In genomic region chr3:151412989-151413388, GRCh38 we compare ENCODE assay signal across 24 cellular contexts. TPM values are rescaled to one million over a fixed set of nuclear protein-coding genes. Genes with fewer than 3 reads are reported as not detected.
DNase-seq lines count a peak whose midpoint lies in the region; ATAC-seq and TF ChIP-seq lines count a peak whose summit lies in the region.
"Had no signal": no experiment of that assay in that cellular context is flagged by ENCODE, and none has a peak within 500 bp of the region (broad histone marks: within the 10 kb centered on the region; RNA-seq: fewer than 3 reads in every experiment).

No MANE protein-coding gene starts in this region.

- DNase-seq in BE2C (no peak), GM23338 (ENCODE audit: low spot score) (peak; percentile 70), RWPE2 (ENCODE audit: low spot score) (no peak), fibroblast of mammary gland (ENCODE audit: low read depth) (no peak), NCI-H2171 (lab: John Stamatoyannopoulos, UW) (no peak), hepatic stellate cell (ENCODE audit: low spot score) (no peak)
- DNase-seq: activated CD4-positive, alpha-beta T cell treated with anti-CD3 and anti-CD28 coated beads for 36 hours; CD4-positive, CD25-positive, alpha-beta regulatory T cell; DMS79 treated with DMSO at 0.1 percent for 48 hours; glutamatergic neuron; GM23248; immature natural killer cell; MG63; NCI-H1436 treated with DMSO at 0.1 percent for 48 hours; NCI-H2171 treated with DMSO at 0.1 percent for 48 hours; NCI-H748 treated with DMSO at 0.1 percent for 48 hours; occipital lobe; T1000 had no signal

- H3F3A ChIP-seq in GM23338 (replicated peaks; ENCODE audit: low read depth): no peaks in the 10 kb centered on the region

- peaks cover 14% of the 10 kb centered on the region; the same call in 2 of the 3 replicates for H3K36me3 Mint-ChIP-seq in GM23338 (ENCODE audit: low read depth)
- H3K36me3 Mint-ChIP-seq: CD4-positive, CD25-positive, alpha-beta regulatory T cell; immature natural killer cell had no signal

- ATAC-seq in GM23338 (peak; percentile 90), RWPE2 (ENCODE audit: low read depth) (no peak), HG03045 (IDR thresholded peaks at IDR 0.05; ENCODE audit: unreplicated experiment) (no peak), HG03135 (IDR thresholded peaks at IDR 0.05; ENCODE audit: unreplicated experiment) (no peak)
- ATAC-seq: activated CD4-positive, alpha-beta T cell treated with anti-CD3 and anti-CD28 coated beads for 36 hours; esophagus mucosa; SK-N-SH treated with all-trans-retinoic acid at 6 μM for 48 hours had no signal

- peaks cover 3% of the 10 kb centered on the region for H3K27me3 Mint-ChIP-seq in GM23338 (ENCODE audit: insufficient read depth, low read depth, poor library complexity)
- H3K27me3 Mint-ChIP-seq: activated CD4-positive, alpha-beta T cell treated with anti-CD3 and anti-CD28 coated beads for 36 hours had no signal

- H3K9me3 ChIP-seq in BE2C: no peaks in the 10 kb centered on the region; the same call in 1 of the 2 replicates
- H3K9me3 ChIP-seq in RWPE2 (ENCODE audit: severe bottlenecking): no peaks in the 10 kb centered on the region
- H3K9me3 ChIP-seq: MG63, right atrium auricular region, suprapubic skin had no signal

- no peaks in the 10 kb centered on the region; the same call in none of the 2 replicates for H3K36me3 ChIP-seq in BE2C
- peaks cover 2% of the 10 kb centered on the region; the same call in 1 of the 2 replicates for H3K36me3 ChIP-seq in GM23338 (ENCODE audit: insufficient read depth)
- no peaks in the 10 kb centered on the region for H3K36me3 ChIP-seq in RWPE2 (ENCODE audit: low read depth)
- H3K36me3 ChIP-seq: MG63, right atrium auricular region, suprapubic skin had no signal

- H3K4me1 ChIP-seq in BE2C (no peaks in the 10 kb centered on the region), GM23338 (ENCODE audit: insufficient read depth) (no peaks in the 10 kb centered on the region), RWPE2 (ENCODE audit: insufficient read depth, poor library complexity, severe bottlenecking) (no peaks in the 10 kb centered on the region)
- H3K4me1 ChIP-seq: right atrium auricular region, suprapubic skin had no signal

- H3K79me2 ChIP-seq in GM23338 (replicated peaks; ENCODE audit: insufficient read depth): no peaks in the 10 kb centered on the region

- H3K27me3 ChIP-seq in BE2C: no peaks in the 10 kb centered on the region
- H3K27me3 ChIP-seq in GM23338 (ENCODE audit: insufficient read depth): no peaks in the 10 kb centered on the region
- H3K27me3 ChIP-seq in RWPE2 (ENCODE audit: insufficient read depth, poor library complexity, severe bottlenecking): no peaks in the 10 kb centered on the region
- H3K27me3 ChIP-seq: MG63, right atrium auricular region, suprapubic skin had no signal

- no peak overlapping the region for H3K4me3 Mint-ChIP-seq in GM23338
- H3K4me3 Mint-ChIP-seq: activated CD4-positive, alpha-beta T cell treated with anti-CD3 and anti-CD28 coated beads for 36 hours; CD4-positive, CD25-positive, alpha-beta regulatory T cell; immature natural killer cell had no signal

- peak; percentile 26; the same call in 1 of the 2 replicates for TF ChIP-seq CTCF in BE2C (IDR thresholded peaks at IDR 0.05; ENCODE audit: low read depth, low read length)
- TF ChIP-seq CTCF in GM23338 (conservative IDR thresholded peaks at IDR 0.05; ENCODE audit: low read depth in 2 of 2): peak; percentile 43 to 78; a peak in 3 of 4 replicates
- TF ChIP-seq CTCF in RWPE2 (IDR thresholded peaks at IDR 0.05; ENCODE audit: poor library complexity, severe bottlenecking): peak; percentile 25
- peak; percentile 14 for TF ChIP-seq CTCF in fibroblast of mammary gland (conservative IDR thresholded peaks at IDR 0.05; ENCODE audit: control insufficient read depth, insufficient read depth, low read depth, low read length)

- no peak overlapping the region for H3K27ac Mint-ChIP-seq in GM23338
- H3K27ac Mint-ChIP-seq: activated CD4-positive, alpha-beta T cell treated with anti-CD3 and anti-CD28 coated beads for 36 hours; CD4-positive, CD25-positive, alpha-beta regulatory T cell; immature natural killer cell had no signal

- H3K9me2 ChIP-seq in GM23338 (ENCODE audit: insufficient read depth): no peaks in the 10 kb centered on the region

- H3K4me3 ChIP-seq in BE2C (ENCODE audit: low read depth, low read length) (no peak overlapping the region), GM23338 (no peak overlapping the region), RWPE2 (ENCODE audit: severe bottlenecking) (no peak overlapping the region), fibroblast of mammary gland (ENCODE audit: control insufficient read depth, low read depth, low read length) (no peak overlapping the region)
- H3K4me3 ChIP-seq: GM23248, MG63, right atrium auricular region, suprapubic skin had no signal

- H3K4me1 Mint-ChIP-seq in GM23338: no peaks in the 10 kb centered on the region
- H3K4me1 Mint-ChIP-seq: activated CD4-positive, alpha-beta T cell treated with anti-CD3 and anti-CD28 coated beads for 36 hours; CD4-positive, CD25-positive, alpha-beta regulatory T cell; immature natural killer cell had no signal

- H4K20me1 ChIP-seq in GM23338 (replicated peaks; ENCODE audit: insufficient read depth): no peaks in the 10 kb centered on the region

- H3K9me3 Mint-ChIP-seq in GM23338: no peaks in the 10 kb centered on the region
- H3K9me3 Mint-ChIP-seq: immature natural killer cell had no signal

- no peak overlapping the region for H3K27ac ChIP-seq in GM23338 (ENCODE audit: low read depth)
- no peak overlapping the region for H3K27ac ChIP-seq in RWPE2 (ENCODE audit: poor library complexity, severe bottlenecking)
- H3K27ac ChIP-seq: GM23248, right atrium auricular region, suprapubic skin had no signal

- no peak overlapping the region for H3K4me2 ChIP-seq in GM23338

- no peak overlapping the region for H2AFZ ChIP-seq in GM23338
- H2AFZ ChIP-seq: GM23248 had no signal

TF ChIP-seq in GM23338, 12 proteins besides CTCF, POLR2A, EP300 and RAD21 (continues in another document):
- TF ChIP-seq EZH2phosphoT487 (IDR thresholded peaks at IDR 0.05; ENCODE audit: unreplicated experiment): no peak
- TF ChIP-seq ZNF462 (CRISPR knock-in tag; IDR thresholded peaks at IDR 0.05): no peak

RNA-seq across cellular contexts. Expression of gene P2RY12, which starts 28.4 kb away (rescaled TPM):
- not detected for polyA plus RNA-seq in BE2C (2012; ENCODE audit: insufficient read depth, insufficient read length, low read depth)
- not detected in 2 replicates for total RNA-seq in GM23338 (2014; rRNA removed; shearing (Covaris generic))
- 0.40 and 1.1 TPM in 2 replicates for polyA plus RNA-seq in GM23338 (2016; fragmentation: Nextera tagmentation; extraction: Ambion mirVana)
- total RNA-seq: activated CD4-positive, alpha-beta T cell treated with anti-CD3 and anti-CD28 coated beads for 36 hours; esophagus mucosa; GM23248 had no signal
- polyA plus RNA-seq: CD4-positive, CD25-positive, alpha-beta regulatory T cell; GM23248 had no signal

RNA-seq across cellular contexts. Expression of gene IGSF10, which starts 47.9 kb away (rescaled TPM):
- 0.90 TPM for polyA plus RNA-seq in BE2C (2012; ENCODE audit: insufficient read depth, insufficient read length, low read depth)
- total RNA-seq in GM23338 (2014; rRNA removed; shearing (Covaris generic)): 0.94 and 1.4 TPM in 2 replicates
- polyA plus RNA-seq in GM23338 (2016; fragmentation: Nextera tagmentation; extraction: Ambion mirVana): 0.24 and 0.50 TPM in 2 replicates
- total RNA-seq: activated CD4-positive, alpha-beta T cell treated with anti-CD3 and anti-CD28 coated beads for 36 hours; CD4-positive, CD25-positive, alpha-beta regulatory T cell; GM23248 had no signal
- polyA plus RNA-seq: immature natural killer cell had no signal
